Comparison of ENCODE assay signal across 8 cellular contexts in genomic region chr11:63839508-63840355, GRCh38. TPM values are rescaled to one million over a fixed set of nuclear protein-coding genes. Genes with fewer than 3 reads are reported as not detected.
DNase-seq lines count a peak whose midpoint lies in the region; ATAC-seq and TF ChIP-seq lines count a peak whose summit lies in the region.

No MANE protein-coding gene starts in this region.

- H3K9me3 ChIP-seq in GM23248 (ENCODE audit: low read depth), result no peaks in the 10 kb centered on the region

- peak overlapping the region; percentile 26; the same call in 1 of the 2 replicates for H2AFZ ChIP-seq in GM23248

- TF ChIP-seq CTCF in Calu3 (IDR thresholded peaks at IDR 0.05; ENCODE audit: unreplicated experiment), result no peak
- TF ChIP-seq CTCF in brain (conservative IDR thresholded peaks at IDR 0.05), result no peak

- no TSS peak for BruUV-seq in Calu3 (replicated peaks; lab: Mats Ljungman, UMichigan)

- peaks cover 17% of the 10 kb centered on the region for H3F3A ChIP-seq in GM23248 (ENCODE audit: insufficient read depth)

- H3K4me3 ChIP-seq in GM23248, result peak overlapping the region; percentile 95

- H3K9me3 Mint-ChIP-seq in Calu3 (ENCODE audit: low read depth, unreplicated experiment) (no peaks in the 10 kb centered on the region), brain (no peaks in the 10 kb centered on the region)

- H3K36me3 Mint-ChIP-seq in Calu3 (ENCODE audit: insufficient read depth, unreplicated experiment) (peaks cover 52% of the 10 kb centered on the region), brain (peaks cover 15% of the 10 kb centered on the region)

- CTCF ChIA-PET in Calu3 (lab: Charles Lee), result interaction anchor here (0.5 to 2.9 kb wide), 4 partner anchors 37 to 515 kb away, joined by 3 to 10 read pairs (median 3); no protein-coding TSS in a partner anchor

- peaks cover 4% of the 10 kb centered on the region for H4K20me1 ChIP-seq in GM23248 (ENCODE audit: insufficient read depth)

- peak overlapping the region; percentile 92 for H3K9ac ChIP-seq in GM23248

- in situ Hi-C loops in GM23248 (cut with MboI), result loop anchor here (5.0 kb wide), 1 partner anchor 103 kb away; no protein-coding TSS in a partner anchor

- H3K27me3 Mint-ChIP-seq in Calu3 (ENCODE audit: unreplicated experiment) (no peaks in the 10 kb centered on the region), brain (peaks cover 13% of the 10 kb centered on the region)

- 1 to 2% methylated on average over 31 to 40 of the region's 40 CpGs for WGBS in GM23248 (ENCODE audit: low coverage in 1 of 2, low lambda C conversion rate in 2 of 2, missing lambda C conversion rate in 2 of 2), 2 experiments

- peaks cover 55% of the 10 kb centered on the region for H3K79me2 ChIP-seq in GM23248 (ENCODE audit: insufficient read depth)

- peak overlapping the region; percentile 40 for H3K27ac ChIP-seq in GM23248

- H3K27me3 ChIP-seq in GM23248 (replicated peaks; ENCODE audit: insufficient read depth), result no peaks in the 10 kb centered on the region

- ATAC-seq in GM21360 (IDR thresholded peaks at IDR 0.05; ENCODE audit: unreplicated experiment), result no peak

- DNase-seq in Calu3 (peak; percentile 29), GM23248 (peak; percentile 59), RPMI7951 (ENCODE audit: low read depth) (peak; percentile 16), left kidney (ENCODE audit: low read depth, low spot score) (peak; percentile 51), COR-L47 (lab: John Stamatoyannopoulos, UW) (no peak)
- peak; percentile 50 for DNase-seq in stimulated activated CD8-positive, alpha-beta memory T cell treated with anti-CD3 and anti-CD28 coated beads, Interleukin-4, amount 100 ng/mL, for 48 hours

- H3K27ac Mint-ChIP-seq in Calu3 (ENCODE audit: unreplicated experiment) (peak overlapping the region; percentile 34), brain (peak overlapping the region; percentile 68 to 92 (median 91))

- intact Hi-C loops in Calu3 (cut with micrococcal nuclease; ENCODE audit: unreplicated experiment), result loop anchor here (2.0 to 5.0 kb wide), 2 partner anchors 33 to 48 kb away; no protein-coding TSS in a partner anchor

- peak overlapping the region; percentile 98 for H3K4me2 ChIP-seq in GM23248 (ENCODE audit: unreplicated experiment)

- H3K4me1 Mint-ChIP-seq in Calu3 (ENCODE audit: low read depth, unreplicated experiment) (peaks cover 48% of the 10 kb centered on the region), brain (peaks cover 66% of the 10 kb centered on the region)

- H3K36me3 ChIP-seq in GM23248 (ENCODE audit: low read depth), result no peaks in the 10 kb centered on the region

- peaks cover 18% of the 10 kb centered on the region for H3K4me1 ChIP-seq in GM23248 (ENCODE audit: insufficient read depth)

- H3K9me2 ChIP-seq in GM23248 (ENCODE audit: insufficient read depth), result no peaks in the 10 kb centered on the region

- H3K4me3 Mint-ChIP-seq in Calu3 (ENCODE audit: low read depth, unreplicated experiment), result peak overlapping the region; percentile 75
- peak overlapping the region; percentile 89 to 95 (median 91) for H3K4me3 Mint-ChIP-seq in brain

RNA-seq across cellular contexts. Expression of gene MARK2, which starts 0.8 kb away (rescaled TPM):
- total RNA-seq in Calu3 (2022), result 63.1 and 71.2 TPM in 2 replicates
- 14.8 and 15.8 TPM in 2 replicates for total RNA-seq in GM23248 (2014; rRNA removed; shearing (Covaris generic))
- polyA plus RNA-seq in GM23248 (2016; fragmentation: Nextera tagmentation; extraction: Ambion mirVana) (8.6 and 8.9 TPM in 2 replicates), brain (ENCODE audit: insufficient read depth, low read depth, low replicate concordance) (46.6 TPM)
- total RNA-seq in RPMI7951 (2014; rRNA removed; shearing (Covaris generic)), result 7.5 and 9.0 TPM in 2 replicates

RNA-seq across cellular contexts. Expression of gene SPINDOC, which starts 26.5 kb away (rescaled TPM):
- total RNA-seq in Calu3 (2022), result 47.1 and 53.8 TPM in 2 replicates
- total RNA-seq in GM23248 (2014; rRNA removed; shearing (Covaris generic)), result 10.6 and 15.3 TPM in 2 replicates
- polyA plus RNA-seq in GM23248 (2016; fragmentation: Nextera tagmentation; extraction: Ambion mirVana) (0.30 and 0.86 TPM in 2 replicates), brain (ENCODE audit: insufficient read depth, low read depth, low replicate concordance) (43.6 TPM)
- 12.1 and 16.3 TPM in 2 replicates for total RNA-seq in RPMI7951 (2014; rRNA removed; shearing (Covaris generic))
